Comparison of ENCODE assay signal across 8 cellular contexts in the genomic region with DNA sequence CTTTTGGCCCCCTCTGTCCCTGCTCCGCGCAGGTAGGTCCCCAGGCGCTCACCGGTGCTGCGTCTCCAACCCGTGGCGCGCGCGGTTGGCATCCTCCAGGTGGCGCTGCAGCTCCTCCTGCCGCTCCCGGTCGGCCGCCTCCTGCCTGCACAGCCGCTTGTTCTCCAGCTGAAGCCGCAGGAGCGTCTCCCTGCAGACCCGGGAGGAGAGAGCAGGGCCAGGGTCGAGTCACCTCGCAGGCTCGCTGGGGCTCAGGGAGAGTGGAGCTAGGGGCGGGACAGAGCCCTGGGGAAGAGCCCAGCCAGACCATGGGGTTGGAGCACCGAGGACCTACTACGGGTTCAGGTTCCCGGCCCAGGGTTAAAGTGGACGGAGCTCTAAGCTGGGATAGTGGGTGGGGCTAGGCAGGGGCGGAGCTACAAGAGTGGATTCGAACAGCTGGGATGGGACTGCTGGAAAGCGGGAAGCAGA. TPM values are rescaled to one million over a fixed set of nuclear protein-coding genes. Genes with fewer than 3 reads are reported as not detected.
DNase-seq lines count a peak whose midpoint lies in the region; ATAC-seq and TF ChIP-seq lines count a peak whose summit lies in the region.

No MANE protein-coding gene starts in this region.

- H3K36me3 ChIP-seq in CD8-positive, alpha-beta T cell (ENCODE audit: insufficient read depth, low read length) = no peaks in the 10 kb centered on the region
- H3K36me3 ChIP-seq in SJSA1 = 0 out of 2 replicates have a peak, but pooled peaks cover 2% of the 10 kb centered on the region
- H3K36me3 ChIP-seq in mammary epithelial cell (ENCODE audit: insufficient read depth, low read length) = peaks cover 6% of the 10 kb centered on the region

- no TSS peak for BruUV-seq in mammary epithelial cell (replicated peaks; lab: Mats Ljungman, UMichigan)

- H3K27ac ChIP-seq in CD8-positive, alpha-beta T cell (ENCODE audit: low read depth, low read length) = no peak overlapping the region
- H3K27ac ChIP-seq in SJSA1 = no peak overlapping the region
- H3K27ac ChIP-seq in mammary epithelial cell (ENCODE audit: insufficient read depth, low read depth, low read length) = no peak overlapping the region

- no peak overlapping the region for H3K4me3 ChIP-seq in CD8-positive, alpha-beta T cell (ENCODE audit: low read depth, low read length)
- H3K4me3 ChIP-seq in SJSA1 = peak overlapping the region; percentile 37
- H3K4me3 ChIP-seq in mammary epithelial cell (replicated peaks in 1 of 3; ENCODE audit: insufficient read depth in 1 of 3, low read depth in 2 of 3, low read length in 3 of 3) = peak overlapping the region in 2 of 3 experiments; percentile 40 to 46

- intact Hi-C loops in CD8-positive, alpha-beta T cell (cut with DNase I, micrococcal nuclease) = loop anchor here (1.0 kb wide), 2 partner anchors 9 to 30 kb away; a partner anchor contains a TSS
- intact Hi-C loops in mammary epithelial cell (cut with micrococcal nuclease) = loop anchor here (1.0 kb wide), 1 partner anchor 30 kb away; no protein-coding TSS in a partner anchor

- CTCF ChIA-PET in CD8-positive, alpha-beta T cell (lab: Charles Lee) = interaction anchor here (0.7 to 17.5 kb wide), 20 partner anchors 5 to 89 kb away, joined by 3 to 339 read pairs (median 4); a partner anchor contains a TSS
- CTCF ChIA-PET in mammary epithelial cell (lab: Charles Lee; ENCODE audit: low non-redundant PET) = interaction anchor here (0.8 to 1.2 kb wide), 3 partner anchors 27 to 30 kb away, joined by 3 to 10 read pairs (median 5); a partner anchor contains a TSS

- ATAC-seq in CD8-positive, alpha-beta T cell = peak; percentile 61
- ATAC-seq in HG02840 (IDR thresholded peaks at IDR 0.05; ENCODE audit: low FRiP score, unreplicated experiment) = no peak
- no peak for ATAC-seq in GM19324 (IDR thresholded peaks at IDR 0.05; ENCODE audit: low FRiP score, unreplicated experiment)

- WGBS in mammary epithelial cell (ENCODE audit: low coverage, missing lambda C conversion rate) = 33% methylated on average over 9 of the region's 30 CpGs

- POLR2A ChIA-PET in CD8-positive, alpha-beta T cell (lab: Charles Lee) = interaction anchor here (1.0 to 3.6 kb wide), 4 partner anchors 16 to 82 kb away, joined by 3 to 16 read pairs (median 4); a partner anchor contains a TSS

- no peak overlapping the region for H3K27ac Mint-ChIP-seq in CD8-positive, alpha-beta T cell
- no peak overlapping the region for H3K27ac Mint-ChIP-seq in HFFc6

- peak in 6 of 7 experiments; percentile 54 to 90 (median 72) for DNase-seq in CD8-positive, alpha-beta T cell
- DNase-seq in HFFc6 (peak; percentile 53), SJSA1 (ENCODE audit: low read depth in 1 of 2, low spot score in 2 of 2) (peak; percentile 90 to 93), mammary epithelial cell (peak; percentile 76), iris pigment epithelial cell (ENCODE audit: low read depth) (peak; percentile 83)
- DNase-seq in stimulated activated CD4-positive, alpha-beta T cell treated with anti-CD3 and anti-CD28 coated beads, Interleukin-4, amount 100 ng/mL, for 4 hours = peak; percentile 62 to 76

- H3K4me1 ChIP-seq in CD8-positive, alpha-beta T cell (ENCODE audit: insufficient read depth, low read length) = no peaks in the 10 kb centered on the region
- H3K4me1 ChIP-seq in SJSA1 (replicated peaks) (0 out of 2 replicates have a peak, but pooled peaks cover 3% of the 10 kb centered on the region), mammary epithelial cell (ENCODE audit: insufficient read depth, low read length) (no peaks in the 10 kb centered on the region)

- no peak overlapping the region for H3K9ac ChIP-seq in mammary epithelial cell (ENCODE audit: insufficient read depth, low read length)

- H3K4me1 Mint-ChIP-seq in CD8-positive, alpha-beta T cell (ENCODE audit: low read depth) = peaks cover 3% of the 10 kb centered on the region
- H3K4me1 Mint-ChIP-seq in HFFc6 (ENCODE audit: low read depth) = no peaks in the 10 kb centered on the region

- H4K20me1 ChIP-seq in mammary epithelial cell (ENCODE audit: insufficient read depth, low read length) = no peaks in the 10 kb centered on the region

- peak overlapping the region; percentile 73 for H2AFZ ChIP-seq in mammary epithelial cell (ENCODE audit: low read depth, low read length)

- dilution Hi-C loops in mammary epithelial cell (cut with HindIII; ENCODE audit: low sequenced_read_pairs) = no loop called here

- no peak overlapping the region for H3K4me3 Mint-ChIP-seq in CD8-positive, alpha-beta T cell
- H3K4me3 Mint-ChIP-seq in HFFc6 = peak overlapping the region; percentile 82

- in situ Hi-C loops in mammary epithelial cell (cut with MboI; ENCODE audit: low sequenced_read_pairs in 2 of 2) = loop anchor here (10.0 kb wide), 1 partner anchor 79 kb away; no protein-coding TSS in a partner anchor

- peaks cover under 1% of the 10 kb centered on the region for H3K79me2 ChIP-seq in mammary epithelial cell (ENCODE audit: insufficient read depth, low read length)

- peak overlapping the region; percentile 75 for H3K4me2 ChIP-seq in mammary epithelial cell (ENCODE audit: insufficient read depth, low read depth, low read length)

- H3K9me3 ChIP-seq in CD8-positive, alpha-beta T cell (ENCODE audit: low read length) = no peaks in the 10 kb centered on the region
- H3K9me3 ChIP-seq in SJSA1 (replicated peaks) (no peaks in the 10 kb centered on the region), mammary epithelial cell (replicated peaks; ENCODE audit: insufficient read depth, low read length) (no peaks in the 10 kb centered on the region)

- no peaks in the 10 kb centered on the region for H3K27me3 ChIP-seq in CD8-positive, alpha-beta T cell (ENCODE audit: insufficient read depth, low read length)
- H3K27me3 ChIP-seq in SJSA1 (replicated peaks) (no peaks in the 10 kb centered on the region), mammary epithelial cell (ENCODE audit: insufficient read depth, low read length) (no peaks in the 10 kb centered on the region)

- peak; percentile 56 for TF ChIP-seq CTCF in CD8-positive, alpha-beta T cell (IDR thresholded peaks at IDR 0.05)
- TF ChIP-seq CTCF in HFFc6 (IDR thresholded peaks at IDR 0.05) (peak; percentile 86), mammary epithelial cell (conservative IDR thresholded peaks at IDR 0.05 in 1 of 2, IDR thresholded peaks at IDR 0.05 in 1 of 2; ENCODE audit: extremely low read depth in 1 of 2, insufficient read depth in 1 of 2, low read depth in 1 of 2, low read length in 2 of 2) (peak; percentile 29 to 67)

- H3K9me3 Mint-ChIP-seq in CD8-positive, alpha-beta T cell = no peaks in the 10 kb centered on the region
- no peaks in the 10 kb centered on the region for H3K9me3 Mint-ChIP-seq in HFFc6

- no peaks in the 10 kb centered on the region for H3K27me3 Mint-ChIP-seq in CD8-positive, alpha-beta T cell (ENCODE audit: low read depth)
- peaks cover 1% of the 10 kb centered on the region; the same call in 1 of the 2 replicates for H3K27me3 Mint-ChIP-seq in HFFc6 (ENCODE audit: insufficient read depth)

- peaks cover 6% of the 10 kb centered on the region for H3K36me3 Mint-ChIP-seq in CD8-positive, alpha-beta T cell
- peaks cover 4% of the 10 kb centered on the region; the same call in 1 of the 2 replicates for H3K36me3 Mint-ChIP-seq in HFFc6 (ENCODE audit: low read depth)

RNA-seq across cellular contexts. Expression of a gene that starts 9.3 kb away (rescaled TPM):
- total RNA-seq in CD8-positive, alpha-beta T cell = 10 to 100 TPM; 13.2 to 13.6 TPM
- 10 to 100 TPM; 10.5 to 13.8 (median 11.5) TPM for total RNA-seq in HFFc6 (2021; fragmentation: NEBNext Ultra II Directional; extraction: Animal tissue kit (Norgen Biotek cat#: 25700))
- total RNA-seq in SJSA1 (2014; rRNA removed; shearing (Covaris generic)) = 12.4 and 27.5 TPM in 2 replicates
- total RNA-seq in mammary epithelial cell = 10 to 100 TPM; 32.3 to 63.6 TPM
- 21.3 TPM for polyA plus RNA-seq in mammary epithelial cell
- 5.7 TPM for polyA minus RNA-seq in mammary epithelial cell

RNA-seq across cellular contexts. Expression of a gene that starts 14.5 kb away (rescaled TPM):
- not detected for total RNA-seq in CD8-positive, alpha-beta T cell
- not detected for total RNA-seq in HFFc6 (2021; fragmentation: NEBNext Ultra II Directional; extraction: Animal tissue kit (Norgen Biotek cat#: 25700))
- 0.13 TPM in 1 of 2 replicates, not detected in the other for total RNA-seq in SJSA1 (2014; rRNA removed; shearing (Covaris generic))
- under 1 TPM in 1 of 2 donors, not detected in 1; 0.50 TPM for total RNA-seq in mammary epithelial cell
- polyA plus RNA-seq in mammary epithelial cell = 0.12 TPM
- 1.5 TPM for polyA minus RNA-seq in mammary epithelial cell

RNA-seq across cellular contexts. Expression of a gene that starts 25.2 kb away (rescaled TPM):
- 1,000 to 10,000 TPM; 2,704 to 2,791 TPM for total RNA-seq in CD8-positive, alpha-beta T cell
- 10 to 100 TPM; 52.1 to 89.2 (median 83.8) TPM for total RNA-seq in HFFc6 (2021; fragmentation: NEBNext Ultra II Directional; extraction: Animal tissue kit (Norgen Biotek cat#: 25700))
- 112 and 115 TPM in 2 replicates for total RNA-seq in SJSA1 (2014; rRNA removed; shearing (Covaris generic))
- 100 to 1,000 TPM; 135 to 173 TPM for total RNA-seq in mammary epithelial cell
- polyA plus RNA-seq in mammary epithelial cell = 83.3 TPM
- polyA minus RNA-seq in mammary epithelial cell = 12.6 TPM

RNA-seq across cellular contexts. Expression of a gene that starts 28.8 kb away (rescaled TPM):
- total RNA-seq in CD8-positive, alpha-beta T cell = 10 to 100 TPM; 17.6 to 19.8 TPM
- 100 to 1,000 TPM in 5 of 6 experiments, 10 to 100 TPM in 1; 97.0 to 116 (median 107) TPM for total RNA-seq in HFFc6 (2021; fragmentation: NEBNext Ultra II Directional; extraction: Animal tissue kit (Norgen Biotek cat#: 25700))
- 88.5 and 127 TPM in 2 replicates for total RNA-seq in SJSA1 (2014; rRNA removed; shearing (Covaris generic))
- total RNA-seq in mammary epithelial cell = 10 to 100 TPM; 64.3 to 74.5 TPM
- 153 TPM for polyA plus RNA-seq in mammary epithelial cell
- polyA minus RNA-seq in mammary epithelial cell = 96.3 TPM

RNA-seq across cellular contexts. Expression of a gene that starts 31.6 kb away (rescaled TPM):
- total RNA-seq in CD8-positive, alpha-beta T cell = 100 to 1,000 TPM; 197 to 213 TPM
- 100 to 1,000 TPM; 147 to 189 (median 176) TPM for total RNA-seq in HFFc6 (2021; fragmentation: NEBNext Ultra II Directional; extraction: Animal tissue kit (Norgen Biotek cat#: 25700))
- total RNA-seq in SJSA1 (2014; rRNA removed; shearing (Covaris generic)) = 274 and 417 TPM in 2 replicates
- 100 to 1,000 TPM; 102 to 138 TPM for total RNA-seq in mammary epithelial cell
- 170 TPM for polyA plus RNA-seq in mammary epithelial cell
- 88.9 TPM for polyA minus RNA-seq in mammary epithelial cell

Comparison
In these comparisons a context has a peak if more than half of its experiments do, and no peak if none do; other contexts are left out.
1. RNA of a gene that starts 25.2 kb away (total RNA-seq): 2,704 to 2,791 TPM in CD8-positive, alpha-beta T cell; 135 to 173 TPM in mammary epithelial cell, 112 to 115 TPM in SJSA1 and 52.1 to 89.2 TPM in HFFc6; every median in the first group is over 10 times any median in the second.
2. Peak in every context shown above with its lines, with median percentiles within 50 percentile points of each other: DNase-seq and CTCF ChIP-seq.